ENCODE assay signal across 8 cellular contexts in genomic region chr2:29000481-29000880, GRCh38. TPM values are rescaled to one million over a fixed set of nuclear protein-coding genes. Genes with fewer than 3 reads are reported as not detected.
A peak's percentile ranks its signal among the peaks of the same experiment; 100 is the strongest.
DNase-seq lines count a peak whose midpoint lies in the region; ATAC-seq and TF ChIP-seq lines count a peak whose summit lies in the region.

No MANE protein-coding gene starts in this region.

- peak overlapping the region; percentile 27 for H3K27ac Mint-ChIP-seq in activated CD8-positive, alpha-beta T cell treated with anti-CD3 and anti-CD28 coated beads, Interleukin-2, amount 10 ng/mL, durations not matched to agents 7 days and 5 days

- ATAC-seq in GM21367 (IDR thresholded peaks at IDR 0.05; ENCODE audit: unreplicated experiment) (peak; percentile 91), HG03571 (IDR thresholded peaks at IDR 0.05; ENCODE audit: unreplicated experiment) (peak; percentile 79)
- ATAC-seq in activated CD8-positive, alpha-beta T cell treated with anti-CD3 and anti-CD28 coated beads, Interleukin-2, amount 10 ng/mL, durations not matched to agents 7 days and 5 days, result peak; percentile 88

- H3K23ac ChIP-seq in neuronal stem cell (ENCODE audit: low read depth, low read length, poor library complexity), result no peak overlapping the region

- H3K9ac ChIP-seq in neuronal stem cell (ENCODE audit: low read depth, low read length, poor library complexity) (no peak overlapping the region), smooth muscle cell (ENCODE audit: low read depth) (no peak overlapping the region)

- peak overlapping the region; percentile 19 for H2AK5ac ChIP-seq in neuronal stem cell (ENCODE audit: low read depth, low read length)

- no peak overlapping the region for H4K8ac ChIP-seq in neuronal stem cell (ENCODE audit: low read depth, low read length)

- no peak overlapping the region for H4K91ac ChIP-seq in neuronal stem cell (ENCODE audit: low read depth, low read length, poor library complexity)

- no peak for TF ChIP-seq CTCF in smooth muscle cell (IDR thresholded peaks at IDR 0.05; ENCODE audit: borderline replicate concordance, insufficient read depth, poor library complexity, severe bottlenecking)

- H3K9me3 ChIP-seq in neuronal stem cell (replicated peaks in 1 of 2; ENCODE audit: control insufficient read depth in 2 of 2, insufficient read depth in 1 of 2, low read depth in 1 of 2, low read length in 2 of 2) (peaks cover 0 to 4% of the 10 kb centered on the region in 2 donors), smooth muscle cell (replicated peaks; ENCODE audit: low read depth) (no peaks in the 10 kb centered on the region)

- H3K4me3 ChIP-seq in neuronal stem cell (ENCODE audit: low read length in 2 of 2) (no peak overlapping the region), smooth muscle cell (no peak overlapping the region)

- no peaks in the 10 kb centered on the region for H3K79me2 ChIP-seq in smooth muscle cell (ENCODE audit: low read depth)

- H3K36me3 ChIP-seq in neuronal stem cell (replicated peaks in 1 of 2; ENCODE audit: control insufficient read depth in 2 of 2, insufficient read depth in 2 of 2, low read length in 2 of 2) (no peaks in the 10 kb centered on the region), smooth muscle cell (ENCODE audit: low read depth) (no peaks in the 10 kb centered on the region)

- H2AFZ ChIP-seq in neuronal stem cell (ENCODE audit: low read length) (no peak overlapping the region), smooth muscle cell (ENCODE audit: low read depth) (no peak overlapping the region)

- DNase-seq in GDM1 (lab: John Stamatoyannopoulos, UW) (peak; percentile 84), neuronal stem cell (ENCODE audit: low spot score) (no peak), cerebellum (ENCODE audit: low spot score) (no peak), smooth muscle cell (lab: John Stamatoyannopoulos, UW; ENCODE audit: unreplicated experiment) (no peak), NCI-H524 treated with DMSO at 0.1 percent for 48 hours (lab: John Stamatoyannopoulos, UW) (no peak)
- DNase-seq in activated CD8-positive, alpha-beta T cell treated with anti-CD3 and anti-CD28 coated beads, Interleukin-2, amount 10 ng/mL, durations not matched to agents 7 days and 5 days, result peak; percentile 64

- H3K4ac ChIP-seq in neuronal stem cell (ENCODE audit: low read length), result no peak overlapping the region

- WGBS in neuronal stem cell (ENCODE audit: extremely low coverage in 2 of 2, insufficient read length in 2 of 2, insufficient replicate concordance in 1 of 2), 2 donors, result no CpG with 5 or more reads among the region's 7 CpGs
- 85% methylated on average over 7 of the region's 7 CpGs for whole genome bisulfite sequencing in smooth muscle cell (ENCODE audit: low lambda C conversion rate)

- H3K4me3 Mint-ChIP-seq in activated CD8-positive, alpha-beta T cell treated with anti-CD3 and anti-CD28 coated beads, Interleukin-2, amount 10 ng/mL, durations not matched to agents 7 days and 5 days, result peak overlapping the region; percentile 27

- H3K14ac ChIP-seq in neuronal stem cell (ENCODE audit: low read length), result no peak overlapping the region

- H3K4me1 Mint-ChIP-seq in activated CD8-positive, alpha-beta T cell treated with anti-CD3 and anti-CD28 coated beads, Interleukin-2, amount 10 ng/mL, durations not matched to agents 7 days and 5 days (ENCODE audit: low read depth), result peaks cover 30% of the 10 kb centered on the region

- POLR2A ChIA-PET in activated CD8-positive, alpha-beta T cell treated with anti-CD3 and anti-CD28 coated beads, Interleukin-2, amount 10 ng/mL, durations not matched to agents 7 days and 5 days (lab: Charles Lee), result interaction anchor here (1.4 kb wide), 1 partner anchor 12 kb away, joined by 6 read pairs; no protein-coding TSS in a partner anchor

- peaks cover 4% of the 10 kb centered on the region for H3K27me3 Mint-ChIP-seq in activated CD8-positive, alpha-beta T cell treated with anti-CD3 and anti-CD28 coated beads, Interleukin-2, amount 10 ng/mL, durations not matched to agents 7 days and 5 days (ENCODE audit: low read depth)

- H2BK5ac ChIP-seq in neuronal stem cell (ENCODE audit: low read length), result no peak overlapping the region

- H3K36me3 Mint-ChIP-seq in activated CD8-positive, alpha-beta T cell treated with anti-CD3 and anti-CD28 coated beads, Interleukin-2, amount 10 ng/mL, durations not matched to agents 7 days and 5 days (ENCODE audit: low read depth), result no peaks in the 10 kb centered on the region

- no peak overlapping the region for H2BK120ac ChIP-seq in neuronal stem cell (ENCODE audit: low read depth, low read length)

- H3K79me1 ChIP-seq in neuronal stem cell (ENCODE audit: low read depth, low read length), result no peaks in the 10 kb centered on the region

- H3K27ac ChIP-seq in neuronal stem cell (replicated peaks; ENCODE audit: low read length) (no peak overlapping the region), smooth muscle cell (ENCODE audit: low read depth) (no peak overlapping the region)

- H3K4me1 ChIP-seq in neuronal stem cell (ENCODE audit: control insufficient read depth in 2 of 2, insufficient read depth in 1 of 2, low read depth in 1 of 2, low read length in 2 of 2), result peaks cover 0 to 6% of the 10 kb centered on the region in 2 donors
- peaks cover 4% of the 10 kb centered on the region for H3K4me1 ChIP-seq in smooth muscle cell (ENCODE audit: low read depth)

- CTCF ChIA-PET in activated CD8-positive, alpha-beta T cell treated with anti-CD3 and anti-CD28 coated beads, Interleukin-2, amount 10 ng/mL, durations not matched to agents 7 days and 5 days (lab: Charles Lee), result interaction anchor here (0.9 to 3.1 kb wide), 2 partner anchors 11 to 15 kb away, joined by 5 to 25 read pairs; no protein-coding TSS in a partner anchor

- H3K27me3 ChIP-seq in neuronal stem cell (ENCODE audit: control insufficient read depth in 3 of 3, insufficient read depth in 3 of 3, low read depth in 1 of 3, low read length in 3 of 3) (peaks cover 0 to 7% (median 0%) of the 10 kb centered on the region in 3 experiments), smooth muscle cell (ENCODE audit: low read depth) (no peaks in the 10 kb centered on the region)

- no peak overlapping the region for H3K18ac ChIP-seq in neuronal stem cell (ENCODE audit: low read length)

- no peak overlapping the region for H3K4me2 ChIP-seq in neuronal stem cell (ENCODE audit: insufficient read depth, low read length, poor library complexity, severe bottlenecking)
- H3K4me2 ChIP-seq in smooth muscle cell, result no peak overlapping the region

- no peaks in the 10 kb centered on the region for H3K9me3 Mint-ChIP-seq in activated CD8-positive, alpha-beta T cell treated with anti-CD3 and anti-CD28 coated beads, Interleukin-2, amount 10 ng/mL, durations not matched to agents 7 days and 5 days (ENCODE audit: insufficient read depth)

- no peak overlapping the region for H2BK15ac ChIP-seq in neuronal stem cell (ENCODE audit: low read length)

- no peaks in the 10 kb centered on the region for H4K20me1 ChIP-seq in smooth muscle cell (ENCODE audit: low read depth)

- no peak overlapping the region for H2BK12ac ChIP-seq in neuronal stem cell (ENCODE audit: low read length)

- H3F3A ChIP-seq in smooth muscle cell (ENCODE audit: low read depth), result no peaks in the 10 kb centered on the region

RNA-seq across cellular contexts. Expression of gene TOGARAM2, which starts 19.4 kb away (rescaled TPM):
- total RNA-seq in activated CD8-positive, alpha-beta T cell treated with anti-CD3 and anti-CD28 coated beads, Interleukin-2, amount 10 ng/mL, durations not matched to agents 7 days and 5 days, result 10 to 100 TPM; 10.0 to 10.5 TPM
- polyA plus RNA-seq in neuronal stem cell (2013, experiment 1 of 2), result 0.06 TPM
- 0.06 TPM for polyA plus RNA-seq in neuronal stem cell (2013, experiment 2 of 2)
- 2.6 TPM for total RNA-seq in cerebellum
- total RNA-seq in smooth muscle cell, result 0.09 and 0.72 TPM in 2 replicates
- 1.1 and 1.9 TPM in 2 replicates for polyA plus RNA-seq in smooth muscle cell

Comparison
In these comparisons a context has a peak if more than half of its experiments do, and no peak if none do; other contexts are left out.
1. DNase-seq: peak in GDM1 (single experiment) and activated CD8-positive, alpha-beta T cell treated with anti-CD3 and anti-CD28 coated beads, Interleukin-2, amount 10 ng/mL, durations not matched to agents 7 days and 5 days (single experiment); none in neuronal stem cell (single experiment), cerebellum (single experiment), smooth muscle cell (single experiment) and NCI-H524 treated with DMSO at 0.1 percent for 48 hours (single experiment).
2. Peak in every context shown above with its lines, with median percentiles within 50 percentile points of each other: ATAC-seq.